ENCODE assay signal across 1 cellular context in the genomic region with DNA sequence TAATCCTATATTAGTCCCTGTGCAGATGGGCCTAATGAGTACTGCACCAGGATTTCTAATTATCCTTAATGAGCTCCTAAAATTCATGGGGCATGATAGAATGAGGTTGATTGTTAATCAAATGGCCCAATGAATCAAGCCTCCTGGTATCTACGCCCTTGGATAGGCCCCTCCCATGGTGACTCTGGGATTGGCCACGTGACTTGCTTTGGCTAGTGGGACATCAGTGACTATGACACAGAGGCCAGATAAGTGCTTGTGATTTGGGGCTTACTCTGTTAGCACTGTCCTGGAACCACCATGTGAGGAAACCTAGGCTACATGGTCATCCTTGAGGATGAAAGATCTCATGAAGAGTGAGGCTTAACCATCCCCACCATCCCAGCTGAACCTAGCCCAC.
TF ChIP-seq lines count a peak whose summit lies in the region.

No MANE protein-coding gene starts in this region.

TF ChIP-seq in K562, 482 proteins besides CTCF, POLR2A, EP300 and RAD21 (continued from another document):
- TF ChIP-seq, protein P1, sequence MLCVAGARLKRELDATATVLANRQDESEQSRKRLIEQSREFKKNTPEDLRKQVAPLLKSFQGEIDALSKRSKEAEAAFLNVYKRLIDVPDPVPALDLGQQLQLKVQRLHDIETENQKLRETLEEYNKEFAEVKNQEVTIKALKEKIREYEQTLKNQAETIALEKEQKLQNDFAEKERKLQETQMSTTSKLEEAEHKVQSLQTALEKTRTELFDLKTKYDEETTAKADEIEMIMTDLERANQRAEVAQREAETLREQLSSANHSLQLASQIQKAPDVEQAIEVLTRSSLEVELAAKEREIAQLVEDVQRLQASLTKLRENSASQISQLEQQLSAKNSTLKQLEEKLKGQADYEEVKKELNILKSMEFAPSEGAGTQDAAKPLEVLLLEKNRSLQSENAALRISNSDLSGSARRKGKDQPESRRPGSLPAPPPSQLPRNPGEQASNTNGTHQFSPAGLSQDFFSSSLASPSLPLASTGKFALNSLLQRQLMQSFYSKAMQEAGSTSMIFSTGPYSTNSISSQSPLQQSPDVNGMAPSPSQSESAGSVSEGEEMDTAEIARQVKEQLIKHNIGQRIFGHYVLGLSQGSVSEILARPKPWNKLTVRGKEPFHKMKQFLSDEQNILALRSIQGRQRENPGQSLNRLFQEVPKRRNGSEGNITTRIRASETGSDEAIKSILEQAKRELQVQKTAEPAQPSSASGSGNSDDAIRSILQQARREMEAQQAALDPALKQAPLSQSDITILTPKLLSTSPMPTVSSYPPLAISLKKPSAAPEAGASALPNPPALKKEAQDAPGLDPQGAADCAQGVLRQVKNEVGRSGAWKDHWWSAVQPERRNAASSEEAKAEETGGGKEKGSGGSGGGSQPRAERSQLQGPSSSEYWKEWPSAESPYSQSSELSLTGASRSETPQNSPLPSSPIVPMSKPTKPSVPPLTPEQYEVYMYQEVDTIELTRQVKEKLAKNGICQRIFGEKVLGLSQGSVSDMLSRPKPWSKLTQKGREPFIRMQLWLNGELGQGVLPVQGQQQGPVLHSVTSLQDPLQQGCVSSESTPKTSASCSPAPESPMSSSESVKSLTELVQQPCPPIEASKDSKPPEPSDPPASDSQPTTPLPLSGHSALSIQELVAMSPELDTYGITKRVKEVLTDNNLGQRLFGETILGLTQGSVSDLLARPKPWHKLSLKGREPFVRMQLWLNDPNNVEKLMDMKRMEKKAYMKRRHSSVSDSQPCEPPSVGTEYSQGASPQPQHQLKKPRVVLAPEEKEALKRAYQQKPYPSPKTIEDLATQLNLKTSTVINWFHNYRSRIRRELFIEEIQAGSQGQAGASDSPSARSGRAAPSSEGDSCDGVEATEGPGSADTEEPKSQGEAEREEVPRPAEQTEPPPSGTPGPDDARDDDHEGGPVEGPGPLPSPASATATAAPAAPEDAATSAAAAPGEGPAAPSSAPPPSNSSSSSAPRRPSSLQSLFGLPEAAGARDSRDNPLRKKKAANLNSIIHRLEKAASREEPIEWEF (CRISPR knock-in tag; IDR thresholded peaks at IDR 0.05): no peak
- no peak for TF ChIP-seq ZBED1 (IDR thresholded peaks at IDR 0.05)
- TF ChIP-seq SUPT5H (IDR thresholded peaks at IDR 0.05): no peak
- TF ChIP-seq, protein P2, sequence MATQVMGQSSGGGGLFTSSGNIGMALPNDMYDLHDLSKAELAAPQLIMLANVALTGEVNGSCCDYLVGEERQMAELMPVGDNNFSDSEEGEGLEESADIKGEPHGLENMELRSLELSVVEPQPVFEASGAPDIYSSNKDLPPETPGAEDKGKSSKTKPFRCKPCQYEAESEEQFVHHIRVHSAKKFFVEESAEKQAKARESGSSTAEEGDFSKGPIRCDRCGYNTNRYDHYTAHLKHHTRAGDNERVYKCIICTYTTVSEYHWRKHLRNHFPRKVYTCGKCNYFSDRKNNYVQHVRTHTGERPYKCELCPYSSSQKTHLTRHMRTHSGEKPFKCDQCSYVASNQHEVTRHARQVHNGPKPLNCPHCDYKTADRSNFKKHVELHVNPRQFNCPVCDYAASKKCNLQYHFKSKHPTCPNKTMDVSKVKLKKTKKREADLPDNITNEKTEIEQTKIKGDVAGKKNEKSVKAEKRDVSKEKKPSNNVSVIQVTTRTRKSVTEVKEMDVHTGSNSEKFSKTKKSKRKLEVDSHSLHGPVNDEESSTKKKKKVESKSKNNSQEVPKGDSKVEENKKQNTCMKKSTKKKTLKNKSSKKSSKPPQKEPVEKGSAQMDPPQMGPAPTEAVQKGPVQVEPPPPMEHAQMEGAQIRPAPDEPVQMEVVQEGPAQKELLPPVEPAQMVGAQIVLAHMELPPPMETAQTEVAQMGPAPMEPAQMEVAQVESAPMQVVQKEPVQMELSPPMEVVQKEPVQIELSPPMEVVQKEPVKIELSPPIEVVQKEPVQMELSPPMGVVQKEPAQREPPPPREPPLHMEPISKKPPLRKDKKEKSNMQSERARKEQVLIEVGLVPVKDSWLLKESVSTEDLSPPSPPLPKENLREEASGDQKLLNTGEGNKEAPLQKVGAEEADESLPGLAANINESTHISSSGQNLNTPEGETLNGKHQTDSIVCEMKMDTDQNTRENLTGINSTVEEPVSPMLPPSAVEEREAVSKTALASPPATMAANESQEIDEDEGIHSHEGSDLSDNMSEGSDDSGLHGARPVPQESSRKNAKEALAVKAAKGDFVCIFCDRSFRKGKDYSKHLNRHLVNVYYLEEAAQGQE (CRISPR knock-in tag; IDR thresholded peaks at IDR 0.05; ENCODE audit: low read depth): no peak
- TF ChIP-seq, protein P3, sequence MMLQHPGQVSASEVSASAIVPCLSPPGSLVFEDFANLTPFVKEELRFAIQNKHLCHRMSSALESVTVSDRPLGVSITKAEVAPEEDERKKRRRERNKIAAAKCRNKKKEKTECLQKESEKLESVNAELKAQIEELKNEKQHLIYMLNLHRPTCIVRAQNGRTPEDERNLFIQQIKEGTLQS (IDR thresholded peaks at IDR 0.05): peak; percentile 33; the same call in 1 of the 2 replicates
- TF ChIP-seq, protein P3 (CRISPR knock-in tag; conservative IDR thresholded peaks at IDR 0.05): no peak
- peak; percentile 47; the same call in 1 of the 2 replicates for TF ChIP-seq BHLHE40 (IDR thresholded peaks at IDR 0.05; ENCODE audit: low read length)
- peak; percentile 48 for TF ChIP-seq FOSL1 (tag; conservative IDR thresholded peaks at IDR 0.05)
- no peak for TF ChIP-seq SMARCB1 (IDR thresholded peaks at IDR 0.05; ENCODE audit: insufficient read length, low read depth)
- TF ChIP-seq, protein P4, sequence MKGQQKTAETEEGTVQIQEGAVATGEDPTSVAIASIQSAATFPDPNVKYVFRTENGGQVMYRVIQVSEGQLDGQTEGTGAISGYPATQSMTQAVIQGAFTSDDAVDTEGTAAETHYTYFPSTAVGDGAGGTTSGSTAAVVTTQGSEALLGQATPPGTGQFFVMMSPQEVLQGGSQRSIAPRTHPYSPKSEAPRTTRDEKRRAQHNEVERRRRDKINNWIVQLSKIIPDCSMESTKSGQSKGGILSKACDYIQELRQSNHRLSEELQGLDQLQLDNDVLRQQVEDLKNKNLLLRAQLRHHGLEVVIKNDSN (CRISPR knock-in tag; IDR thresholded peaks at IDR 0.05): peak; percentile 92
- TF ChIP-seq DDX20 (tag; IDR thresholded peaks at IDR 0.05; ENCODE audit: low read depth): no peak
- no peak for TF ChIP-seq ZNF12 (CRISPR knock-in tag; IDR thresholded peaks at IDR 0.05)
- TF ChIP-seq, protein P5, sequence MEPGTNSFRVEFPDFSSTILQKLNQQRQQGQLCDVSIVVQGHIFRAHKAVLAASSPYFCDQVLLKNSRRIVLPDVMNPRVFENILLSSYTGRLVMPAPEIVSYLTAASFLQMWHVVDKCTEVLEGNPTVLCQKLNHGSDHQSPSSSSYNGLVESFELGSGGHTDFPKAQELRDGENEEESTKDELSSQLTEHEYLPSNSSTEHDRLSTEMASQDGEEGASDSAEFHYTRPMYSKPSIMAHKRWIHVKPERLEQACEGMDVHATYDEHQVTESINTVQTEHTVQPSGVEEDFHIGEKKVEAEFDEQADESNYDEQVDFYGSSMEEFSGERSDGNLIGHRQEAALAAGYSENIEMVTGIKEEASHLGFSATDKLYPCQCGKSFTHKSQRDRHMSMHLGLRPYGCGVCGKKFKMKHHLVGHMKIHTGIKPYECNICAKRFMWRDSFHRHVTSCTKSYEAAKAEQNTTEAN (CRISPR knock-in tag; IDR thresholded peaks at IDR 0.05): no peak
- TF ChIP-seq KDM4B (IDR thresholded peaks at IDR 0.05; ENCODE audit: borderline replicate concordance in 2 of 2, low read depth in 1 of 2): no peak
- no peak for TF ChIP-seq ZNF507 (tag; conservative IDR thresholded peaks at IDR 0.05)
- no peak for TF ChIP-seq BCOR (IDR thresholded peaks at IDR 0.05)
- TF ChIP-seq RAD51 (IDR thresholded peaks at IDR 0.05; ENCODE audit: borderline replicate concordance, low read depth): peak; percentile 93
- TF ChIP-seq GTF2F1 (IDR thresholded peaks at IDR 0.05; ENCODE audit: low read depth, low read length): no peak
- TF ChIP-seq, protein P6, sequence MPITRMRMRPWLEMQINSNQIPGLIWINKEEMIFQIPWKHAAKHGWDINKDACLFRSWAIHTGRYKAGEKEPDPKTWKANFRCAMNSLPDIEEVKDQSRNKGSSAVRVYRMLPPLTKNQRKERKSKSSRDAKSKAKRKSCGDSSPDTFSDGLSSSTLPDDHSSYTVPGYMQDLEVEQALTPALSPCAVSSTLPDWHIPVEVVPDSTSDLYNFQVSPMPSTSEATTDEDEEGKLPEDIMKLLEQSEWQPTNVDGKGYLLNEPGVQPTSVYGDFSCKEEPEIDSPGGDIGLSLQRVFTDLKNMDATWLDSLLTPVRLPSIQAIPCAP (CRISPR knock-in tag; IDR thresholded peaks at IDR 0.05; ENCODE audit: borderline replicate concordance): no peak
- TF ChIP-seq ZNF24 (IDR thresholded peaks at IDR 0.05): no peak
- no peak for TF ChIP-seq CC2D1A (IDR thresholded peaks at IDR 0.05)
- no peak for TF ChIP-seq SMAD3 (CRISPR knock-in tag; conservative IDR thresholded peaks at IDR 0.05)
- TF ChIP-seq RCOR1 (IDR thresholded peaks at IDR 0.05; ENCODE audit: borderline replicate concordance in 1 of 2, low read depth in 2 of 2, low read length in 2 of 2): peak in 1 of 2 experiments; percentile 43; a peak in 1 of 4 replicates
- 0 out of 2 replicates have a peak, but pooled peaks have one; percentile 41 for TF ChIP-seq JUND (IDR thresholded peaks at IDR 0.05; ENCODE audit: borderline replicate concordance, low read depth, low read length)
- no peak for TF ChIP-seq JUND (tag; IDR thresholded peaks at IDR 0.05; ENCODE audit: borderline replicate concordance, low read depth, low read length)
- TF ChIP-seq, protein P7, sequence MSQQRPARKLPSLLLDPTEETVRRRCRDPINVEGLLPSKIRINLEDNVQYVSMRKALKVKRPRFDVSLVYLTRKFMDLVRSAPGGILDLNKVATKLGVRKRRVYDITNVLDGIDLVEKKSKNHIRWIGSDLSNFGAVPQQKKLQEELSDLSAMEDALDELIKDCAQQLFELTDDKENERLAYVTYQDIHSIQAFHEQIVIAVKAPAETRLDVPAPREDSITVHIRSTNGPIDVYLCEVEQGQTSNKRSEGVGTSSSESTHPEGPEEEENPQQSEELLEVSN (IDR thresholded peaks at IDR 0.05; ENCODE audit: borderline replicate concordance in 1 of 2, extremely low read depth in 1 of 2, insufficient read depth in 1 of 2, insufficient read length in 1 of 2, low read depth in 1 of 2, low read length in 1 of 2, poor library complexity in 1 of 2, severe bottlenecking in 1 of 2): no peak
- 0 out of 2 replicates have a peak, but pooled peaks have one; percentile 23 for TF ChIP-seq ATF7 (IDR thresholded peaks at IDR 0.05)
- TF ChIP-seq ZFP36 (IDR thresholded peaks at IDR 0.05; ENCODE audit: low read depth, low read length, partially characterized antibody): no peak
- TF ChIP-seq ESRRB (CRISPR knock-in tag; IDR thresholded peaks at IDR 0.05; ENCODE audit: borderline replicate concordance): no peak
- peak; percentile 39; the same call in 1 of the 2 replicates for TF ChIP-seq CBFA2T2 (conservative IDR thresholded peaks at IDR 0.05)
- TF ChIP-seq ZNF324 (CRISPR knock-in tag; IDR thresholded peaks at IDR 0.05): no peak
- no peak for TF ChIP-seq HLTF (IDR thresholded peaks at IDR 0.05)
- TF ChIP-seq PML (IDR thresholded peaks at IDR 0.05; ENCODE audit: low read length): no peak
- TF ChIP-seq, protein P8, sequence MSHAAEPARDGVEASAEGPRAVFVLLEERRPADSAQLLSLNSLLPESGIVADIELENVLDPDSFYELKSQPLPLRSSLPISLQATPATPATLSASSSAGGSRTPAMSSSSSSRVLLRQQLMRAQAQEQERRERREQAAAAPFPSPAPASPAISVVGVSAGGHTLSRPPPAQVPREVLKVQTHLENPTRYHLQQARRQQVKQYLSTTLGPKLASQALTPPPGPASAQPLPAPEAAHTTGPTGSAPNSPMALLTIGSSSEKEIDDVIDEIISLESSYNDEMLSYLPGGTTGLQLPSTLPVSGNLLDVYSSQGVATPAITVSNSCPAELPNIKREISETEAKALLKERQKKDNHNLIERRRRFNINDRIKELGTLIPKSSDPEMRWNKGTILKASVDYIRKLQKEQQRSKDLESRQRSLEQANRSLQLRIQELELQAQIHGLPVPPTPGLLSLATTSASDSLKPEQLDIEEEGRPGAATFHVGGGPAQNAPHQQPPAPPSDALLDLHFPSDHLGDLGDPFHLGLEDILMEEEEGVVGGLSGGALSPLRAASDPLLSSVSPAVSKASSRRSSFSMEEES (CRISPR knock-in tag; IDR thresholded peaks at IDR 0.05): peak; percentile 90
- TF ChIP-seq, protein P9, sequence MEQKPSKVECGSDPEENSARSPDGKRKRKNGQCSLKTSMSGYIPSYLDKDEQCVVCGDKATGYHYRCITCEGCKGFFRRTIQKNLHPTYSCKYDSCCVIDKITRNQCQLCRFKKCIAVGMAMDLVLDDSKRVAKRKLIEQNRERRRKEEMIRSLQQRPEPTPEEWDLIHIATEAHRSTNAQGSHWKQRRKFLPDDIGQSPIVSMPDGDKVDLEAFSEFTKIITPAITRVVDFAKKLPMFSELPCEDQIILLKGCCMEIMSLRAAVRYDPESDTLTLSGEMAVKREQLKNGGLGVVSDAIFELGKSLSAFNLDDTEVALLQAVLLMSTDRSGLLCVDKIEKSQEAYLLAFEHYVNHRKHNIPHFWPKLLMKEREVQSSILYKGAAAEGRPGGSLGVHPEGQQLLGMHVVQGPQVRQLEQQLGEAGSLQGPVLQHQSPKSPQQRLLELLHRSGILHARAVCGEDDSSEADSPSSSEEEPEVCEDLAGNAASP (IDR thresholded peaks at IDR 0.05): no peak
- peak; percentile 90 for TF ChIP-seq TOE1 (IDR thresholded peaks at IDR 0.05; ENCODE audit: borderline replicate concordance)
- no peak for TF ChIP-seq TOE1 (CRISPR knock-in tag; IDR thresholded peaks at IDR 0.05; ENCODE audit: borderline replicate concordance, low read depth)
- TF ChIP-seq, protein P10, sequence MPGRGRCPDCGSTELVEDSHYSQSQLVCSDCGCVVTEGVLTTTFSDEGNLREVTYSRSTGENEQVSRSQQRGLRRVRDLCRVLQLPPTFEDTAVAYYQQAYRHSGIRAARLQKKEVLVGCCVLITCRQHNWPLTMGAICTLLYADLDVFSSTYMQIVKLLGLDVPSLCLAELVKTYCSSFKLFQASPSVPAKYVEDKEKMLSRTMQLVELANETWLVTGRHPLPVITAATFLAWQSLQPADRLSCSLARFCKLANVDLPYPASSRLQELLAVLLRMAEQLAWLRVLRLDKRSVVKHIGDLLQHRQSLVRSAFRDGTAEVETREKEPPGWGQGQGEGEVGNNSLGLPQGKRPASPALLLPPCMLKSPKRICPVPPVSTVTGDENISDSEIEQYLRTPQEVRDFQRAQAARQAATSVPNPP (IDR thresholded peaks at IDR 0.05; ENCODE audit: borderline replicate concordance, insufficient read depth, insufficient read length): no peak
TF ChIP-seq in K562: peak in this region for 13.
